ENCODE assay signal across 1 cellular context in genomic region chr11:19918302-19919049, GRCh38.
TF ChIP-seq lines count a peak whose summit lies in the region.

No MANE protein-coding gene starts in this region.

TF ChIP-seq in HepG2, 621 proteins besides CTCF, POLR2A, EP300 and RAD21 (continued from another document):
- no peak for TF ChIP-seq CC2D1A (CRISPR knock-in tag; IDR thresholded peaks at IDR 0.05)
- no peak for TF ChIP-seq ZMYM2 (CRISPR knock-in tag; IDR thresholded peaks at IDR 0.05)
- no peak for TF ChIP-seq SUZ12 (IDR thresholded peaks at IDR 0.05; ENCODE audit: low read depth, low read length)
- TF ChIP-seq ZNF12 (CRISPR knock-in tag; IDR thresholded peaks at IDR 0.05) = no peak
- TF ChIP-seq RNF2 (conservative IDR thresholded peaks at IDR 0.05; ENCODE audit: low read depth) = no peak
- no peak for TF ChIP-seq IKZF1 (IDR thresholded peaks at IDR 0.05)
- TF ChIP-seq ZNF343 (CRISPR knock-in tag; IDR thresholded peaks at IDR 0.05) = no peak
